8 cellular contexts compared by ENCODE assay signal in genomic region chr14:88492272-88493089, GRCh38.
DNase-seq lines count a peak whose midpoint lies in the region; ATAC-seq and TF ChIP-seq lines count a peak whose summit lies in the region.

No MANE protein-coding gene starts in this region.

- H3K4me1 ChIP-seq in RWPE2 (ENCODE audit: insufficient read depth, poor library complexity, severe bottlenecking) = no peaks in the 10 kb centered on the region
- no peaks in the 10 kb centered on the region for H3K4me1 ChIP-seq in osteoblast (ENCODE audit: insufficient read depth, low read length)
- H3K4me1 ChIP-seq in upper lobe of right lung = no peaks in the 10 kb centered on the region

- H3K4me3 ChIP-seq in RWPE2 (ENCODE audit: severe bottlenecking) = no peak overlapping the region
- H3K4me3 ChIP-seq in osteoblast (ENCODE audit: insufficient read depth, low read length) = no peak overlapping the region
- no peak overlapping the region for H3K4me3 ChIP-seq in upper lobe of right lung

- no peaks in the 10 kb centered on the region for H4K20me1 ChIP-seq in osteoblast (ENCODE audit: insufficient read depth, low read length)

- TF ChIP-seq CTCF in LNCAP (IDR thresholded peaks at IDR 0.05) = peak; percentile 88
- TF ChIP-seq CTCF in RWPE2 (IDR thresholded peaks at IDR 0.05; ENCODE audit: poor library complexity, severe bottlenecking) = peak; percentile 96
- peak; percentile 91 for TF ChIP-seq CTCF in osteoblast (IDR thresholded peaks at IDR 0.05; ENCODE audit: extremely low read depth, low read depth, low read length)
- TF ChIP-seq CTCF in upper lobe of right lung (IDR thresholded peaks at IDR 0.05) = peak; percentile 96

- no peaks in the 10 kb centered on the region for H3K27me3 ChIP-seq in RWPE2 (ENCODE audit: insufficient read depth, poor library complexity, severe bottlenecking)
- H3K27me3 ChIP-seq in osteoblast (ENCODE audit: insufficient read depth, low read length) = no peaks in the 10 kb centered on the region
- H3K27me3 ChIP-seq in upper lobe of right lung = no peaks in the 10 kb centered on the region

- no peak overlapping the region for H3K4me2 ChIP-seq in osteoblast (ENCODE audit: insufficient read depth, low read length)

- no peaks in the 10 kb centered on the region for H3K79me2 ChIP-seq in osteoblast (ENCODE audit: insufficient read depth, low read length)

- H2AFZ ChIP-seq in osteoblast (ENCODE audit: low read length) = peak overlapping the region; percentile 15

- ATAC-seq in RWPE2 (ENCODE audit: low read depth) (peak; percentile 85), upper lobe of right lung (peak; percentile 95)

- H3K36me3 ChIP-seq in RWPE2 (ENCODE audit: low read depth) (peaks cover 29% of the 10 kb centered on the region), osteoblast (ENCODE audit: insufficient read depth, low read length) (peaks cover 5% of the 10 kb centered on the region), upper lobe of right lung (peaks cover 40% of the 10 kb centered on the region)

- DNase-seq in GM04504 (ENCODE audit: low read depth) (peak; percentile 44), H4 (ENCODE audit: low spot score) (peak; percentile 45), RWPE2 (ENCODE audit: low spot score) (no peak), foreskin melanocyte (peak; percentile 62), osteoblast (ENCODE audit: insufficient read length, low spot score, missing footprints) (peak; percentile 91), upper lobe of right lung (no peak)
- DNase-seq in activated effector memory CD4-positive, alpha-beta T cell treated with Interleukin-2 at 50 U/mL for 16 hours = peak; percentile 18

- intact Hi-C loops in upper lobe of right lung (cut with DNase I) = loop anchor here (10.0 kb wide), 1 partner anchor 62 kb away; the partner anchor contains the start of gene PTPN21

- H3K9me3 ChIP-seq in RWPE2 (ENCODE audit: severe bottlenecking) = no peaks in the 10 kb centered on the region
- no peaks in the 10 kb centered on the region for H3K9me3 ChIP-seq in osteoblast (ENCODE audit: low read depth, low read length)
- H3K9me3 ChIP-seq in upper lobe of right lung = no peaks in the 10 kb centered on the region

- no peak overlapping the region for H3K27ac ChIP-seq in RWPE2 (ENCODE audit: poor library complexity, severe bottlenecking)
- no peak overlapping the region for H3K27ac ChIP-seq in osteoblast (ENCODE audit: low read depth, low read length)
- H3K27ac ChIP-seq in upper lobe of right lung = no peak overlapping the region

Comparison
In these comparisons a context has a peak if more than half of its experiments do, and no peak if none do; other contexts are left out.
1. DNase-seq: peak in GM04504 (single experiment), H4 (single experiment), activated effector memory CD4-positive, alpha-beta T cell treated with Interleukin-2 at 50 U/mL for 16 hours (single experiment), foreskin melanocyte (single experiment) and osteoblast (single experiment); none in RWPE2 (single experiment) and upper lobe of right lung (single experiment).
2. Peak in every context shown above with its lines, with median percentiles within 50 percentile points of each other: CTCF ChIP-seq.